Comparison of ENCODE assay signal across 8 cellular contexts in the genomic region with DNA sequence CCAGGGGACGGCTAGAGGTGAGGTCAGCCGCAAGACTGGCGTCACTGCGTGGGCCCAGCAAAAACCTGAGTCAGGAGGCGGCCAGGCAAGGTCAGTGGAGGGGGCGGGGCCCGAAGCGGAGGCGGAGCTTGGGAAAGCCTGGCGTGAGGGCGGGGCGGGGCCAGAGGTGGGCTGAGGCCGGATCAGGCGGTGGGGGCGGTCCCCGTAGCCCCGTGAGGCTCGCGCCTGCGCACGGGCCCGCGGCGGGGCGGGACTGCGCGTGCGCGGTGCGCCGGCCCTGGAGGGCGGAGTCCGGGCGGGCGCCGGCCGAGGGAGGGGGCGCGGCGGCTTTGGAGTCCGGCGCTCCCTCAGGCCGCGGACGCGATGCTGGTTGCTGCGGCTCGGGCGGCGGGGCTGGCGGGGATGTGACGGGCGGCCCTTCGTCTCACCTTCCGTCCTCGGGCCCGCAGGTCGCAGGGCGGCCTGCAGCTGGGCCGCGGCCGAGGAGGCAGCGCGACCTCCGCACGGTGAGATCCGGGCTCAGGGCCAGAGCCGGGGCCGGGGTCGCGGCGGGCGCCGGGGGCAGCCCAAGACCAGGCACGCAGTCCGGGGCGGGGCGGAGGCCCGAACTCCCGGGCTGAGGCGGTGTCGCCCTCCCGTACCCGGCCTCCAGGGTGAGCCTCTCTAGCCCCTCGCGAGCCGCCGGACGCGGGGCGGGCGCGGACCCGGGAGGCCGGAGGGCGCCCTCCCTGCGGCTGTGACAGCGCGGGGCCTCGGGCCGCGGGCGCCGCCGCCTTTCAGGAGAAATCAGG. TPM values are rescaled to one million over a fixed set of nuclear protein-coding genes. Genes with fewer than 3 reads are reported as not detected.
A peak's percentile ranks its signal among the peaks of the same experiment; 100 is the strongest.
DNase-seq lines count a peak whose midpoint lies in the region; ATAC-seq, FAIRE-seq and TF ChIP-seq lines count a peak whose summit lies in the region.

A gene with protein sequence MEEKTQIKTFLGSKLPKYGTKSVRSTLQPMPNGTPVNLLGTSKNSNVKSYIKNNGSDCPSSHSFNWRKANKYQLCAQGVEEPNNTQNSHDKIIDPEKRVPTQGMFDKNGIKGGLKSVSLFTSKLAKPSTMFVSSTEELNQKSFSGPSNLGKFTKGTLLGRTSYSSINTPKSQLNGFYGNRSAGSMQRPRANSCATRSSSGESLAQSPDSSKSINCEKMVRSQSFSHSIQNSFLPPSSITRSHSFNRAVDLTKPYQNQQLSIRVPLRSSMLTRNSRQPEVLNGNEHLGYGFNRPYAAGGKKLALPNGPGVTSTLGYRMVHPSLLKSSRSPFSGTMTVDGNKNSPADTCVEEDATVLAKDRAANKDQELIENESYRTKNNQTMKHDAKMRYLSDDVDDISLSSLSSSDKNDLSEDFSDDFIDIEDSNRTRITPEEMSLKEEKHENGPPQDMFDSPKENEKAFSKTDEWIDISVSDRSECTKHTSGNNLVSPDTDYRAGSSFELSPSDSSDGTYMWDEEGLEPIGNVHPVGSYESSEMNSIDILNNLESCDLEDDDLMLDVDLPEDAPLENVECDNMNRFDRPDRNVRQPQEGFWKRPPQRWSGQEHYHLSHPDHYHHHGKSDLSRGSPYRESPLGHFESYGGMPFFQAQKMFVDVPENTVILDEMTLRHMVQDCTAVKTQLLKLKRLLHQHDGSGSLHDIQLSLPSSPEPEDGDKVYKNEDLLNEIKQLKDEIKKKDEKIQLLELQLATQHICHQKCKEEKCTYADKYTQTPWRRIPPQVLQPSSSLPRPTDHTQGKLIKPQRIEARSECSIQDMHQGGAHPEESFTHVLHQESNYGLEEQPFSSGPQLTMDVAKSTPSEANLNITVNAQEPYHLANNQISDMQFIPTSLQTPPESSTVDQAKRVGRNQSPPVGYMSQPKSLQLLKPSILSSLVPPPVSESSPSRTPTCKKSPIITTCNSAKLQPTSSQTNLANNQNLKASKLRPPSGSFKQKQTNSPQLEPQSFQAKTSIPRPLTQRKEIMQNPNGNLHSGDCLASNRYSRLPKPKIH (plus strand): TSS at position 287 of the 791 bp plus-strand sequence. CDS start 42,464 bp downstream, outside the sequence.

- peaks cover 4 to 8% of the 10 kb centered on the region in 2 donors for H3K4me1 ChIP-seq in kidney (ENCODE audit: control insufficient read depth in 1 of 2, insufficient read depth in 1 of 2, low read depth in 1 of 2, low read length in 2 of 2)

- intact Hi-C loops in kidney (cut with DNase I) = no loop called here

- H3K36me3 ChIP-seq in kidney (ENCODE audit: control insufficient read depth in 1 of 2, insufficient read depth in 2 of 2, low read length in 2 of 2) = no peaks in the 10 kb centered on the region

- FAIRE-seq in kidney (lab: Jason Lieb, UNC) = no peak

- peak; percentile 61 for ATAC-seq in GM18867 (IDR thresholded peaks at IDR 0.05; ENCODE audit: unreplicated experiment)
- peak; percentile 70 for ATAC-seq in HG03097 (IDR thresholded peaks at IDR 0.05; ENCODE audit: low FRiP score, unreplicated experiment)

- DNase-seq in AG09309 (ENCODE audit: low read depth) (peak; percentile 67), NCI-H345 (lab: John Stamatoyannopoulos, UW) (peak; percentile 86), cerebellar cortex (ENCODE audit: low spot score) (peak; percentile 94), kidney (peak; percentile 99)
- peak; percentile 99 for DNase-seq in activated CD4-positive, CD25-positive, alpha-beta regulatory T cell treated with anti-CD3 and anti-CD28 coated beads, Interleukin-2, amount 50 U/mL, for 72 hours
- DNase-seq in stimulated activated CD4-positive, alpha-beta T cell treated with anti-CD3 and anti-CD28 coated beads, Interleukin-15, amount 100 ng/mL, for 1 hour (ENCODE audit: low read depth in 1 of 2, low spot score in 1 of 2) = peak; percentile 84 to 89

- no peaks in the 10 kb centered on the region for H3K9me3 ChIP-seq in kidney (ENCODE audit: control insufficient read depth in 1 of 2, low read length in 2 of 2)

- H3K27ac ChIP-seq in kidney (ENCODE audit: low read depth in 2 of 2, low read length in 2 of 2) = peak within 1 kb of the TSS; percentile 88 to 94

- peak within 1 kb of the TSS; percentile 74 to 90 for H3K9ac ChIP-seq in kidney (ENCODE audit: low read length in 2 of 2)

- TF ChIP-seq CTCF in AG09309 (IDR thresholded peaks at IDR 0.05; ENCODE audit: control insufficient read depth, insufficient read depth, low read depth, low read length, missing control alignments) (no peak), kidney (IDR thresholded peaks at IDR 0.05; ENCODE audit: borderline replicate concordance, extremely low read depth, insufficient read depth) (no peak)

- H3K4me3 ChIP-seq in AG09309 (ENCODE audit: control insufficient read depth, low read depth, low read length) (peak within 1 kb of the TSS; percentile 67), kidney (ENCODE audit: low read length in 2 of 2) (peak within 1 kb of the TSS; percentile 77 to 84)

RNA-seq across cellular contexts. Expression of the gene that starts here (rescaled TPM):
- total RNA-seq in kidney = 46.4 TPM
- polyA plus RNA-seq in kidney (ENCODE audit: insufficient read depth, low read depth, low replicate concordance) = 12.6 TPM

Comparison
In these comparisons a context has a peak if more than half of its experiments do, and no peak if none do; other contexts are left out.
1. Peak in every context shown above with its lines: DNase-seq, ATAC-seq, H3K4me3 ChIP-seq and H3K27ac ChIP-seq.